In genomic region chr9:87973791-87974292, GRCh38 we compare ENCODE assay signal across 8 cellular contexts. TPM values are rescaled to one million over a fixed set of nuclear protein-coding genes. Genes with fewer than 3 reads are reported as not detected.
DNase-seq lines count a peak whose midpoint lies in the region; ATAC-seq and TF ChIP-seq lines count a peak whose summit lies in the region.

No MANE protein-coding gene starts in this region.

- no peak for TF ChIP-seq CTCF in fibroblast of mammary gland (conservative IDR thresholded peaks at IDR 0.05; ENCODE audit: control insufficient read depth, insufficient read depth, low read depth, low read length)
- no peak for TF ChIP-seq CTCF in prostate gland (IDR thresholded peaks at IDR 0.05)

- H3K4me1 ChIP-seq in SJSA1 (replicated peaks) (peaks cover 18% of the 10 kb centered on the region), prostate gland (replicated peaks) (peaks cover 4% of the 10 kb centered on the region)

- H3K36me3 ChIP-seq in SJSA1, result no peaks in the 10 kb centered on the region
- peaks cover 0 to 2% of the 10 kb centered on the region in 2 donors for H3K36me3 ChIP-seq in prostate gland

- H3K4me3 ChIP-seq in SJSA1 (peak overlapping the region; percentile 55), fibroblast of mammary gland (ENCODE audit: control insufficient read depth, low read depth, low read length) (peak overlapping the region; percentile 72), prostate gland (peak overlapping the region; percentile 58 to 68)

- peak; percentile 74 for ATAC-seq in GM18499 (IDR thresholded peaks at IDR 0.05; ENCODE audit: insufficient read depth, unreplicated experiment)
- ATAC-seq in HG03039 (IDR thresholded peaks at IDR 0.05; ENCODE audit: unreplicated experiment), result no peak
- ATAC-seq in GM19324 (IDR thresholded peaks at IDR 0.05; ENCODE audit: low FRiP score, unreplicated experiment), result no peak

- H3K27ac ChIP-seq in SJSA1, result peak overlapping the region; percentile 57
- H3K27ac ChIP-seq in prostate gland, result peak overlapping the region; percentile 77 to 85

- no peak for TF ChIP-seq POLR2A in prostate gland (IDR thresholded peaks at IDR 0.05)

- DNase-seq in SJSA1 (ENCODE audit: low read depth in 1 of 2, low spot score in 2 of 2) (no peak), fibroblast of mammary gland (ENCODE audit: low read depth) (no peak), prostate gland (ENCODE audit: low spot score) (no peak), hippocampal formation (lab: John Stamatoyannopoulos, UW) (no peak), CD1c-positive myeloid dendritic cell (ENCODE audit: extremely low spot score) (no peak)

- WGBS in prostate gland, result 20% methylated on average over 18 of the region's 18 CpGs

- intact Hi-C loops in prostate gland (cut with DNase I), result loop anchor here (5.0 kb wide), 1 partner anchor 247 kb away; the partner anchor contains the start of gene CTSL

- no peaks in the 10 kb centered on the region for H3K9me3 ChIP-seq in SJSA1 (replicated peaks)
- no peaks in the 10 kb centered on the region for H3K9me3 ChIP-seq in prostate gland

- H3K27me3 ChIP-seq in SJSA1 (replicated peaks) (no peaks in the 10 kb centered on the region), prostate gland (replicated peaks; ENCODE audit: insufficient read depth) (no peaks in the 10 kb centered on the region)

RNA-seq across cellular contexts. Expression of gene CDK20, which starts 0.5 kb away (rescaled TPM):
- total RNA-seq in SJSA1 (2014; rRNA removed; shearing (Covaris generic)), result 3.7 and 9.5 TPM in 2 replicates
- total RNA-seq in prostate gland, result 10 to 100 TPM in 1 of 2 donors, 1 to 10 TPM in 1; 8.4 to 14.5 TPM

RNA-seq across cellular contexts. Expression of gene SPATA31C1, which starts 56.1 kb away (rescaled TPM):
- not detected in 2 replicates for total RNA-seq in SJSA1 (2014; rRNA removed; shearing (Covaris generic))
- under 1 TPM in 1 of 2 donors, not detected in 1; 0.97 TPM for total RNA-seq in prostate gland
